7 cellular contexts compared by ENCODE assay signal in the genomic region with DNA sequence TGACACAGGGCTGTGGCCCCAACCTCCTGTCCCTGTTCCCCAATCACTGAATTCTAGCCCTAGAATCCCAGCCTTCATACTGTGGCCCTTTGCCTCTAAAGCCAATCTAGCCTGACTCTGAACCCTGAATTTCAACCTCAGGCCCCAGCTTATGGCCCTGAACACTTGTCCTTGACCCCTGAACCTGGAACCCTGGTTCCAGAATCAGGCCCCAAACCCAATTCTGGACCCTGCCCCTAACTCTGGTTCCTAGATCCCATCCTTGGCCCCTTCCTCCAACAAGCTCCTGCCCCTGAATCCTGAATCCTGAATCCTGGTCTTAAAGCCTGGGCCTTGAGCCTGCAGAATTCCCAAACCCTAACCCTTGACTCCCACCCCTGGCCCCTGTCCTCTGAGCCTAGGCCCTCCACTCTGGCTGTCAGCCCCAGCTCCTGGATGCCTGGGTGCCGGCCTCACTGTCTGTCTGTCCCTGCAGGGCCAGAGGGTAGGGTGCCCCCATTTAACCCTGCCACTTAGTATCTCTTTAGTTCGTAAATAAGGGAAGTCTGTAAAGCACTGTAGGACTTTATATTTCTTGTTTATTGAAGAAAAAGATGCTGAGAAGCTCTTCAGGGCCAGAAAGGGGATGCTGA. TPM values are rescaled to one million over a fixed set of nuclear protein-coding genes. Genes with fewer than 3 reads are reported as not detected.
DNase-seq lines count a peak whose midpoint lies in the region.

No MANE protein-coding gene starts in this region.

- H3K36me3 Mint-ChIP-seq in activated naive CD8-positive, alpha-beta T cell, result peaks cover 2% of the 10 kb centered on the region
- peaks cover 0 to 4% (median 0%) of the 10 kb centered on the region in 3 donors for H3K36me3 Mint-ChIP-seq in immature natural killer cell

- H3K4me3 ChIP-seq in HUES48 (ENCODE audit: low read depth, low read length) (peak overlapping the region; percentile 66; the same call in 1 of the 2 replicates), subcutaneous abdominal adipose tissue (ENCODE audit: low read depth in 1 of 5, low read length in 5 of 5) (peak overlapping the region; percentile 71 to 76 (median 74))

- peak overlapping the region; percentile 73 for H3K27ac Mint-ChIP-seq in activated naive CD8-positive, alpha-beta T cell
- peak overlapping the region; percentile 62 to 89 (median 86) for H3K27ac Mint-ChIP-seq in immature natural killer cell

- peaks cover 62% of the 10 kb centered on the region for H3K4me1 Mint-ChIP-seq in activated naive CD8-positive, alpha-beta T cell (ENCODE audit: low read depth)
- H3K4me1 Mint-ChIP-seq in immature natural killer cell, result peaks cover 38 to 51% of the 10 kb centered on the region in 2 donors

- H3K9ac ChIP-seq in HUES48 (ENCODE audit: low read depth, low read length), result no peak overlapping the region
- H3K9ac ChIP-seq in subcutaneous abdominal adipose tissue (ENCODE audit: low read length in 5 of 5), result peak overlapping the region in 4 of 5 donors; percentile 81 to 90 (median 86)

- H3K4me1 ChIP-seq in HUES48 (ENCODE audit: control insufficient read depth, insufficient read depth, low read length) (peaks cover 33% of the 10 kb centered on the region), subcutaneous abdominal adipose tissue (ENCODE audit: control insufficient read depth in 5 of 5, insufficient read depth in 5 of 5, low read length in 5 of 5) (peaks cover 15 to 57% (median 48%) of the 10 kb centered on the region in 5 donors)

- H3K27me3 Mint-ChIP-seq in activated naive CD8-positive, alpha-beta T cell, result no peaks in the 10 kb centered on the region
- H3K27me3 Mint-ChIP-seq in immature natural killer cell (ENCODE audit: low read depth in 3 of 3), result peaks cover 2 to 12% (median 3%) of the 10 kb centered on the region in 3 donors

- no peaks in the 10 kb centered on the region for H3K9me3 Mint-ChIP-seq in activated naive CD8-positive, alpha-beta T cell (ENCODE audit: low read depth)
- H3K9me3 Mint-ChIP-seq in immature natural killer cell, result no peaks in the 10 kb centered on the region

- H3K9me3 ChIP-seq in HUES48 (ENCODE audit: control insufficient read depth, insufficient read depth, low read length) (no peaks in the 10 kb centered on the region), subcutaneous abdominal adipose tissue (ENCODE audit: control insufficient read depth in 5 of 5, low read length in 5 of 5) (no peaks in the 10 kb centered on the region)

- DNase-seq in immature natural killer cell (no peak), KG1 (lab: John Stamatoyannopoulos, UW) (no peak), middle frontal gyrus (ENCODE audit: extremely low spot score, low spot score) (no peak), GF-D8 (lab: John Stamatoyannopoulos, UW) (no peak)

- H3K27me3 ChIP-seq in HUES48 (ENCODE audit: control insufficient read depth, insufficient read depth, low read length) (peaks cover 15% of the 10 kb centered on the region), subcutaneous abdominal adipose tissue (ENCODE audit: control insufficient read depth in 5 of 5, insufficient read depth in 4 of 5, low read length in 5 of 5) (no peaks in the 10 kb centered on the region)

- H3K4me3 Mint-ChIP-seq in activated naive CD8-positive, alpha-beta T cell, result peak overlapping the region; percentile 86
- peak overlapping the region; percentile 85 to 91 (median 89) for H3K4me3 Mint-ChIP-seq in immature natural killer cell

- no peak overlapping the region for H3K27ac ChIP-seq in HUES48 (ENCODE audit: low read depth, low read length)
- peak overlapping the region; percentile 57 for H3K27ac ChIP-seq in subcutaneous abdominal adipose tissue (ENCODE audit: low read depth, low read length)

- H3K36me3 ChIP-seq in HUES48 (ENCODE audit: control insufficient read depth, insufficient read depth, low read length) (no peaks in the 10 kb centered on the region), subcutaneous abdominal adipose tissue (ENCODE audit: control insufficient read depth in 5 of 5, insufficient read depth in 5 of 5, low read length in 5 of 5) (peaks cover 0 to 4% (median 3%) of the 10 kb centered on the region in 5 donors)

RNA-seq across cellular contexts. Expression of a gene that starts 1.3 kb away (rescaled TPM):
- polyA plus RNA-seq in immature natural killer cell, result 1 to 10 TPM in 1 of 3 donors, under 1 TPM in 2; 0.30 to 1.7 (median 0.48) TPM
